11 cellular contexts compared by ENCODE assay signal in genomic region chr1:60989745-60990718, GRCh38.
DNase-seq lines count a peak whose midpoint lies in the region; ATAC-seq and TF ChIP-seq lines count a peak whose summit lies in the region.
"Had no signal": no experiment of that assay in that cellular context is flagged by ENCODE, and none has a peak within 500 bp of the region (broad histone marks: within the 10 kb centered on the region; RNA-seq: fewer than 3 reads in every experiment).

No MANE protein-coding gene starts in this region.

- peaks cover 18% of the 10 kb centered on the region for H3K4me1 ChIP-seq in A673 (ENCODE audit: insufficient read depth, low read length, poor library complexity, severe bottlenecking)
- peaks cover 25% of the 10 kb centered on the region for H3K4me1 ChIP-seq in PC-3 (ENCODE audit: insufficient read depth, low read length)
- no peaks in the 10 kb centered on the region for H3K4me1 ChIP-seq in Caco-2
- H3K4me1 ChIP-seq: BLaER1 had no signal

- H3K4me3 Mint-ChIP-seq in Caco-2 (ENCODE audit: unreplicated experiment), result no peak overlapping the region

- no peaks in the 10 kb centered on the region for H3K27me3 ChIP-seq in A673 (replicated peaks; ENCODE audit: insufficient read depth, low read depth, low read length, poor library complexity)
- H3K27me3 ChIP-seq in PC-3 (ENCODE audit: low read length), result no peaks in the 10 kb centered on the region
- no peaks in the 10 kb centered on the region for H3K27me3 ChIP-seq in Caco-2 (replicated peaks; ENCODE audit: control insufficient read depth, insufficient read depth, low read length)
- H3K27me3 ChIP-seq: BLaER1 had no signal

- POLR2A ChIA-PET in A673 (lab: Charles Lee; ENCODE audit: low non-redundant PET) (interaction anchor here (0.6 kb wide), 1 partner anchor 114 kb away, joined by 3 read pairs; no protein-coding TSS in a partner anchor), PC-3 (lab: Charles Lee; ENCODE audit: unreplicated experiment) (interaction anchor here (0.6 kb wide), 3 partner anchors 11 to 409 kb away, joined by 3 to 4 read pairs (median 3); no protein-coding TSS in a partner anchor), Caco-2 (lab: Charles Lee) (no interaction called here)

- no peaks in the 10 kb centered on the region for H3K27me3 Mint-ChIP-seq in Caco-2 (ENCODE audit: insufficient read depth, unreplicated experiment)

- no TSS peak for BruUV-seq in A673 (replicated peaks; lab: Mats Ljungman, UMichigan)
- no TSS peak for BruUV-seq in PC-3 (replicated peaks; lab: Mats Ljungman, UMichigan)
- no TSS peak for BruUV-seq in Caco-2 (replicated peaks; lab: Mats Ljungman, UMichigan)

- peaks cover 6% of the 10 kb centered on the region for H3F3A ChIP-seq in PC-3 (ENCODE audit: low read length, unreplicated experiment)

- peak; percentile 90 for ATAC-seq in PC-3

- H3K9me3 ChIP-seq in A673 (ENCODE audit: low read depth, low read length, poor library complexity, severe bottlenecking) (no peaks in the 10 kb centered on the region), PC-3 (ENCODE audit: low read length) (no peaks in the 10 kb centered on the region), Caco-2 (no peaks in the 10 kb centered on the region)
- H3K9me3 ChIP-seq: BLaER1 had no signal

- H3K4me3 ChIP-seq in A673 (ENCODE audit: low read depth, low read length, poor library complexity, severe bottlenecking) (no peak overlapping the region), PC-3 (ENCODE audit: low read length) (no peak overlapping the region), epithelial cell of esophagus (ENCODE audit: low read length) (no peak overlapping the region), Caco-2 (ENCODE audit: low read depth, low read length) (no peak overlapping the region)
- H3K4me3 ChIP-seq: BLaER1 had no signal

- H3K27ac Mint-ChIP-seq in Caco-2 (ENCODE audit: unreplicated experiment), result no peak overlapping the region

- H4K20me1 ChIP-seq in PC-3 (ENCODE audit: low read length), result no peaks in the 10 kb centered on the region
- H4K20me1 ChIP-seq: BLaER1 had no signal

- peak overlapping the region; percentile 61 for H3K4me2 ChIP-seq in PC-3 (ENCODE audit: low read length)
- H3K4me2 ChIP-seq: BLaER1 had no signal

- H3K9me2 ChIP-seq in PC-3 (replicated peaks; ENCODE audit: low read length), result no peaks in the 10 kb centered on the region

- peak overlapping the region; percentile 56 for H2AFZ ChIP-seq in PC-3 (ENCODE audit: low read length)

- no peak overlapping the region for H3K9ac ChIP-seq in PC-3 (ENCODE audit: low read length)
- H3K9ac ChIP-seq: BLaER1 had no signal

- H3K27ac ChIP-seq in A673 (ENCODE audit: low read depth, low read length, poor library complexity, severe bottlenecking) (peak overlapping the region; percentile 51), PC-3 (ENCODE audit: low read length) (peak overlapping the region; percentile 66)
- H3K27ac ChIP-seq: BLaER1 had no signal

- no peaks in the 10 kb centered on the region for H3K36me3 ChIP-seq in A673 (ENCODE audit: insufficient read depth, low read length, poor library complexity, severe bottlenecking)
- no peaks in the 10 kb centered on the region for H3K36me3 ChIP-seq in PC-3 (ENCODE audit: low read depth, low read length)
- H3K36me3 ChIP-seq in Caco-2 (ENCODE audit: control insufficient read depth, insufficient read depth, low read length), result no peaks in the 10 kb centered on the region
- H3K36me3 ChIP-seq: BLaER1 had no signal

- CTCF ChIA-PET in A673 (lab: Charles Lee), result no interaction called here
- CTCF ChIA-PET in PC-3 (lab: Charles Lee), result interaction anchor here (0.6 kb wide), 1 partner anchor 47 kb away, joined by 4 read pairs; no protein-coding TSS in a partner anchor
- CTCF ChIA-PET in Caco-2 (lab: Charles Lee), result no interaction called here

- H3K36me3 Mint-ChIP-seq in Caco-2 (ENCODE audit: insufficient read depth, unreplicated experiment), result no peaks in the 10 kb centered on the region

- no peaks in the 10 kb centered on the region for H3K4me1 Mint-ChIP-seq in Caco-2 (ENCODE audit: low read depth, unreplicated experiment)

- H3K9me3 Mint-ChIP-seq in Caco-2 (ENCODE audit: unreplicated experiment), result no peaks in the 10 kb centered on the region

- peak; percentile 84 for DNase-seq in A673 (ENCODE audit: low spot score)
- DNase-seq in PC-3, result peak; percentile 93
- peak; percentile 50 for DNase-seq in epithelial cell of esophagus (ENCODE audit: low read depth)
- DNase-seq in myocyte (ENCODE audit: low read depth), result peak; percentile 58
- no peak for DNase-seq in NCI-H2171 treated with DMSO at 0.1 percent for 48 hours (lab: John Stamatoyannopoulos, UW)
- DNase-seq in Caco-2, result no peak
- DNase-seq in NCI-H2227 (lab: John Stamatoyannopoulos, UW; ENCODE audit: unreplicated experiment), result no peak
- DNase-seq in SIG-M5 (lab: John Stamatoyannopoulos, UW), result no peak
- DNase-seq: caudate nucleus, NCI-H2029 treated with DMSO at 0.1 percent for 48 hours had no signal

- H3K79me2 ChIP-seq in PC-3 (ENCODE audit: low read length), result no peaks in the 10 kb centered on the region

- intact Hi-C loops in A673 (cut with micrococcal nuclease; ENCODE audit: unreplicated experiment) (no loop called here), PC-3 (cut with micrococcal nuclease) (no loop called here), Caco-2 (cut with micrococcal nuclease; ENCODE audit: unreplicated experiment) (no loop called here)

- TF ChIP-seq CTCF in A673 (conservative IDR thresholded peaks at IDR 0.05; ENCODE audit: low read depth, low read length) (no peak), PC-3 (conservative IDR thresholded peaks at IDR 0.05; ENCODE audit: low read depth, low read length) (no peak), epithelial cell of esophagus (IDR thresholded peaks at IDR 0.05; ENCODE audit: insufficient read depth, low read depth, low read length, missing control alignments) (no peak), Caco-2 (IDR thresholded peaks at IDR 0.05; ENCODE audit: insufficient read depth in 1 of 2, low read depth in 1 of 2, low read length in 1 of 2, severe bottlenecking in 1 of 2, unreplicated experiment in 1 of 2) (no peak)

Comparison
In these comparisons a context has a peak if more than half of its experiments do, and no peak if none do; other contexts are left out.
1. DNase-seq: peak in A673 (single experiment), PC-3 (single experiment), epithelial cell of esophagus (single experiment) and myocyte (single experiment); none in NCI-H2171 treated with DMSO at 0.1 percent for 48 hours (single experiment), Caco-2 (0 of 2), NCI-H2227 (single experiment) and SIG-M5 (single experiment).